12 cellular contexts compared by ENCODE assay signal in genomic region chr9:110808599-110808980, GRCh38.
DNase-seq lines count a peak whose midpoint lies in the region; ATAC-seq and TF ChIP-seq lines count a peak whose summit lies in the region.
"Had no signal": no experiment of that assay in that cellular context is flagged by ENCODE, and none has a peak within 500 bp of the region (broad histone marks: within the 10 kb centered on the region; RNA-seq: fewer than 3 reads in every experiment).

No MANE protein-coding gene starts in this region.

- H3K4me1 ChIP-seq in IMR-90 (ENCODE audit: control insufficient read depth, insufficient read depth, low read length) = no peaks in the 10 kb centered on the region
- H3K4me1 ChIP-seq in stomach = no peaks in the 10 kb centered on the region
- no peaks in the 10 kb centered on the region for H3K4me1 ChIP-seq in hepatocyte (ENCODE audit: insufficient read depth)
- H3K4me1 ChIP-seq in breast epithelium = no peaks in the 10 kb centered on the region

- H3K27me3 ChIP-seq in IMR-90 (ENCODE audit: control insufficient read depth, insufficient read depth, low read length) (no peaks in the 10 kb centered on the region), stomach (no peaks in the 10 kb centered on the region), hepatocyte (no peaks in the 10 kb centered on the region), breast epithelium (no peaks in the 10 kb centered on the region)

- H3K23ac ChIP-seq in IMR-90 (ENCODE audit: low read depth, low read length) = no peak overlapping the region

- no peak overlapping the region for H4K5ac ChIP-seq in IMR-90 (ENCODE audit: low read depth, low read length)

- intact Hi-C loops in IMR-90 (cut with micrococcal nuclease) (no loop called here), stomach (cut with DNase I; ENCODE audit: low total_unique reads) (no loop called here), breast epithelium (cut with DNase I; ENCODE audit: low total_unique reads) (no loop called here)

- TF ChIP-seq POLR2A in IMR-90 (IDR thresholded peaks at IDR 0.05; ENCODE audit: low read depth, low read length) (no peak), stomach (IDR thresholded peaks at IDR 0.05) (no peak), breast epithelium (IDR thresholded peaks at IDR 0.05) (no peak)

- peak overlapping the region; percentile 41; the same call in 1 of the 2 replicates for H3K14ac ChIP-seq in IMR-90 (replicated peaks; ENCODE audit: low read depth, low read length)

- dilution Hi-C loops in IMR-90 (cut with HindIII; ENCODE audit: low sequenced_read_pairs, unreplicated experiment) = loop anchor here (25.0 kb wide), 1 partner anchor 96 kb away; no protein-coding TSS in a partner anchor

- 0 out of 2 replicates have a peak overlapping the region, but pooled peaks have one; percentile 42 for H2BK120ac ChIP-seq in IMR-90 (ENCODE audit: low read depth, low read length)

- ATAC-seq in GM19397 (IDR thresholded peaks at IDR 0.05; ENCODE audit: unreplicated experiment) (peak; percentile 88), HG02884 (IDR thresholded peaks at IDR 0.05; ENCODE audit: unreplicated experiment) (peak; percentile 93), IMR-90 (ENCODE audit: low read depth) (no peak)
- ATAC-seq: HepG2 had no signal

- H4K8ac ChIP-seq in IMR-90 (ENCODE audit: low read depth in 2 of 2, low read length in 2 of 2) = 0 out of 4 replicates have a peak overlapping the region, but pooled peaks of 1 of the 2 experiments have one; percentile 5

- no TSS peak for BruUV-seq in IMR-90 (replicated peaks; lab: Mats Ljungman, UMichigan)

- H4K20me1 ChIP-seq in IMR-90 (ENCODE audit: insufficient read depth, low read length) (no peaks in the 10 kb centered on the region), hepatocyte (ENCODE audit: insufficient read depth, poor library complexity, severe bottlenecking) (no peaks in the 10 kb centered on the region)

- in situ Hi-C loops in IMR-90 (cut with MboI; ENCODE audit: low sequenced_read_pairs) = no loop called here

- 0 out of 2 replicates have a peak overlapping the region, but pooled peaks have one; percentile 20 for H3K4ac ChIP-seq in IMR-90 (ENCODE audit: low read depth, low read length)

- no peak overlapping the region for H3K9ac ChIP-seq in IMR-90 (ENCODE audit: low read depth, low read length)

- H3K27ac ChIP-seq in IMR-90 (ENCODE audit: insufficient read depth, low read length) (no peak overlapping the region), stomach (no peak overlapping the region), hepatocyte (no peak overlapping the region), breast epithelium (no peak overlapping the region)
- H3K27ac ChIP-seq: skin epidermis had no signal

- H2AK5ac ChIP-seq in IMR-90 (ENCODE audit: low read depth, low read length) = 0 out of 2 replicates have a peak overlapping the region, but pooled peaks have one; percentile 25

- H2BK5ac ChIP-seq in IMR-90 (ENCODE audit: low read depth, low read length, poor library complexity, severe bottlenecking) = no peak overlapping the region

- no peak overlapping the region for H3K18ac ChIP-seq in IMR-90 (ENCODE audit: low read depth, low read length)

- H4K91ac ChIP-seq in IMR-90 (ENCODE audit: insufficient read depth, low read depth, low read length) = no peak overlapping the region

- TF ChIP-seq RAD21 in IMR-90 (IDR thresholded peaks at IDR 0.05; ENCODE audit: low read length) = no peak

- no peak overlapping the region for H2AK9ac ChIP-seq in IMR-90 (replicated peaks; ENCODE audit: low read depth, low read length, poor library complexity)

- CTCF ChIA-PET in IMR-90 (lab: Yijun Ruan, JAX) = no interaction called here

- TF ChIP-seq CTCF in GM12875 (IDR thresholded peaks at IDR 0.05; ENCODE audit: borderline replicate concordance, insufficient read depth, low read depth, low read length) (no peak), IMR-90 (conservative IDR thresholded peaks at IDR 0.05; ENCODE audit: low read depth, low read length) (no peak), stomach (IDR thresholded peaks at IDR 0.05) (no peak), hepatocyte (IDR thresholded peaks at IDR 0.05; ENCODE audit: poor library complexity) (no peak), breast epithelium (IDR thresholded peaks at IDR 0.05) (no peak)

- peaks cover 0 to 6% of the 10 kb centered on the region in 2 experiments; a peak in 1 of 4 replicates for H3K79me1 ChIP-seq in IMR-90 (ENCODE audit: low read depth in 1 of 2, low read length in 2 of 2)

- H3K9me3 ChIP-seq in IMR-90 (ENCODE audit: control insufficient read depth, insufficient read depth, low read length) (no peaks in the 10 kb centered on the region), stomach (no peaks in the 10 kb centered on the region), hepatocyte (ENCODE audit: low read depth) (no peaks in the 10 kb centered on the region), breast epithelium (no peaks in the 10 kb centered on the region)

- H2AFZ ChIP-seq in IMR-90 (replicated peaks; ENCODE audit: low read length, poor library complexity) (no peak overlapping the region), hepatocyte (no peak overlapping the region)

- no peak for DNase-seq in IMR-90
- no peak for DNase-seq in stomach
- no peak for DNase-seq in AML-193 (lab: John Stamatoyannopoulos, UW)
- DNase-seq in hepatocyte (ENCODE audit: low spot score) = no peak
- DNase-seq in breast epithelium (ENCODE audit: low spot score in 2 of 2) = no peak
- DNase-seq: activated T-cell treated with anti-CD3 and anti-CD28 coated beads, Interleukin-2, amount 50 U/mL, for 48 hours; midbrain had no signal

- peaks cover 4% of the 10 kb centered on the region; the same call in 1 of the 2 replicates for H3K9me1 ChIP-seq in IMR-90 (ENCODE audit: insufficient read depth, low read length)

- H2BK20ac ChIP-seq in IMR-90 (ENCODE audit: low read depth, low read length) = peak overlapping the region; percentile 76

- peak overlapping the region; percentile 33 for H3K4me3 ChIP-seq in GM12875 (ENCODE audit: low read depth, low read length)
- H3K4me3 ChIP-seq in IMR-90 (ENCODE audit: insufficient read depth, low read depth, low read length) = no peak overlapping the region
- H3K4me3 ChIP-seq in stomach = no peak overlapping the region
- H3K4me3 ChIP-seq in hepatocyte = no peak overlapping the region
- no peak overlapping the region for H3K4me3 ChIP-seq in breast epithelium
- H3K4me3 ChIP-seq: skin epidermis had no signal

- POLR2A ChIA-PET in IMR-90 (lab: Charles Lee; ENCODE audit: unreplicated experiment) = no interaction called here

- no peaks in the 10 kb centered on the region for H3K36me3 ChIP-seq in IMR-90 (ENCODE audit: control insufficient read depth, insufficient read depth, low read length)
- no peaks in the 10 kb centered on the region for H3K36me3 ChIP-seq in stomach
- H3K36me3 ChIP-seq in hepatocyte (replicated peaks; ENCODE audit: insufficient read depth, low read depth) = no peaks in the 10 kb centered on the region
- no peaks in the 10 kb centered on the region for H3K36me3 ChIP-seq in breast epithelium

- H3K56ac ChIP-seq in IMR-90 (ENCODE audit: extremely low read depth, insufficient read depth, low read length) = no peak overlapping the region

- H3K9me2 ChIP-seq in hepatocyte (replicated peaks; ENCODE audit: insufficient read depth) = no peaks in the 10 kb centered on the region

- no CpG with 5 or more reads among the region's 4 CpGs for WGBS in IMR-90 (ENCODE audit: extremely low coverage in 2 of 2, insufficient read length in 1 of 2), 2 experiments
- WGBS in stomach, 5 donors = 45 to 70% (median 56%) methylated on average over 4 of the region's 4 CpGs
- 76% methylated on average over 4 of the region's 4 CpGs for WGBS in hepatocyte (ENCODE audit: low lambda C conversion rate, missing lambda C conversion rate)

- TF ChIP-seq EP300 in stomach (IDR thresholded peaks at IDR 0.05) = no peak

- no peak overlapping the region for H3K4me2 ChIP-seq in IMR-90 (ENCODE audit: low read depth, low read length)
- no peak overlapping the region for H3K4me2 ChIP-seq in hepatocyte

- no peaks in the 10 kb centered on the region for H3K79me2 ChIP-seq in hepatocyte

- peak overlapping the region; percentile 20; the same call in 1 of the 3 replicates for H2BK15ac ChIP-seq in IMR-90 (ENCODE audit: low read depth, low read length)

TF ChIP-seq in IMR-90, 13 proteins besides CTCF, POLR2A, EP300 and RAD21:
- TF ChIP-seq, protein P1, sequence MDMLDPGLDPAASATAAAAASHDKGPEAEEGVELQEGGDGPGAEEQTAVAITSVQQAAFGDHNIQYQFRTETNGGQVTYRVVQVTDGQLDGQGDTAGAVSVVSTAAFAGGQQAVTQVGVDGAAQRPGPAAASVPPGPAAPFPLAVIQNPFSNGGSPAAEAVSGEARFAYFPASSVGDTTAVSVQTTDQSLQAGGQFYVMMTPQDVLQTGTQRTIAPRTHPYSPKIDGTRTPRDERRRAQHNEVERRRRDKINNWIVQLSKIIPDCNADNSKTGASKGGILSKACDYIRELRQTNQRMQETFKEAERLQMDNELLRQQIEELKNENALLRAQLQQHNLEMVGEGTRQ (IDR thresholded peaks at IDR 0.05; ENCODE audit: low read depth, low read length) = no peak
- no peak for TF ChIP-seq ELK1 (IDR thresholded peaks at IDR 0.05; ENCODE audit: borderline replicate concordance, low read depth, low read length)
- TF ChIP-seq MXI1 (IDR thresholded peaks at IDR 0.05; ENCODE audit: borderline replicate concordance, low read depth, low read length) = no peak
- TF ChIP-seq NFE2L2 (IDR thresholded peaks at IDR 0.05; ENCODE audit: low read depth, low read length) = no peak
- no peak for TF ChIP-seq RFX5 (IDR thresholded peaks at IDR 0.05; ENCODE audit: low read depth, low read length)
- TF ChIP-seq CHD1 (IDR thresholded peaks at IDR 0.05; ENCODE audit: low read depth, low read length) = no peak
- no peak for TF ChIP-seq BHLHE40 (IDR thresholded peaks at IDR 0.05; ENCODE audit: low read depth, low read length)
- no peak for TF ChIP-seq MAZ (IDR thresholded peaks at IDR 0.05; ENCODE audit: borderline replicate concordance, low read depth, low read length)
- no peak for TF ChIP-seq SMC3 (IDR thresholded peaks at IDR 0.05; ENCODE audit: low read depth, low read length)
- TF ChIP-seq FOS (IDR thresholded peaks at IDR 0.05; ENCODE audit: low read depth, low read length) = no peak
- no peak for TF ChIP-seq MAFK (IDR thresholded peaks at IDR 0.05; ENCODE audit: low read depth, low read length)
